In the genomic region with DNA sequence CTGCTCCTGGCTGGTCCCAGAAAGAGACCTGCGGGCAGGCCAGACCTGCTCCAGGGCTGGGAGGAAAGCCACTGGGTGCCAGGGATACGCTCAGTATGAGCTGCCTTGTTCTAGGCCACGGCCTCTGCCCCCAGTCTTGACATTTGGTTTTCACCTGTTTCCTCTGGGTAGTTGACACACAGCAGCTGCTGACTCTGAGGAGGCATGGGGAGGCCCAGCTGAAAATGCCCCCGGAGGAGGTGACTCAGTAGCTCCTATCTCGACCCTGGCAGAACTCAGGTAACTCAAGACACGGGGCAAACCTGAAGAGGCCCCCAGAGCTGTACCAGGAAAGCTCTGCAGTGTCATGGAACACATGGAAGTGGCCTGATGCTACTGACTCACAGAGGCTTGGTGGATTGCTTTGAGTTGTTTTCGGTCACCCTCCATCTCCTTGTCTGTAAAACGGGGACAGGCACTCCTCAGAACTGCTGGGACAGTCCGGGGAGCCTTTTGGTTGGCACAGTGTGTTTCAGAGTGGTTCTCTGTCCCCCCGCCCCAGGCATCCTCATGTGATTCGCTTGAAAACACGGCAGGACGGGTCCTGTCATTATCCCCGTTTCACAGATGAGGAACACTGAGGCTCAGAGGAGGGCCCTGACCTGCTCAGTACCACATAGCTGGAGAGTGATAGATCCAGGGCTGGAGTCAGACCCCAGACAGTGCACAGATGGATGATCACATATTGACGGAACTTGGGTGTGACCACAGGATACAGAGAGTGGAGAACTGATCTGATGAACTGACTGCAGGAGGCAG, we compare ENCODE assay signal across 14 cellular contexts. TPM values are rescaled to one million over a fixed set of nuclear protein-coding genes. Genes with fewer than 3 reads are reported as not detected.
DNase-seq lines count a peak whose midpoint lies in the region; ATAC-seq and TF ChIP-seq lines count a peak whose summit lies in the region.
"Had no signal": no experiment of that assay in that cellular context is flagged by ENCODE, and none has a peak within 500 bp of the region (broad histone marks: within the 10 kb centered on the region; RNA-seq: fewer than 3 reads in every experiment).

No MANE protein-coding gene starts in this region.

- H2BK12ac ChIP-seq in H9 (ENCODE audit: insufficient read length, low read depth, low read length), result no peak overlapping the region
- peak overlapping the region; percentile 14 for H2BK12ac ChIP-seq in trophoblast cell (ENCODE audit: low read length)

- H3K4me3 Mint-ChIP-seq in H9, result no peak overlapping the region
- H3K4me3 Mint-ChIP-seq: CD8-positive, alpha-beta T cell; mesothelial cell of epicardium; WTC11 had no signal

- H2BK120ac ChIP-seq in H9 (ENCODE audit: low read depth, low read length, poor library complexity, severe bottlenecking) (no peak overlapping the region), trophoblast cell (ENCODE audit: insufficient read depth, low read length, poor library complexity) (no peak overlapping the region)

- H2AK5ac ChIP-seq in H9 (ENCODE audit: insufficient read length, low read length), result no peak overlapping the region
- H2AK5ac ChIP-seq in trophoblast cell (ENCODE audit: low read length), result peak overlapping the region; percentile 54

- peak; percentile 46 to 75 for ATAC-seq in activated naive CD4-positive, alpha-beta T cell treated with anti-CD3 and anti-CD28 coated beads, Interleukin-2, amount 50 U/mL, for 72 hours
- no peak for ATAC-seq in GM19452 (IDR thresholded peaks at IDR 0.05; ENCODE audit: unreplicated experiment)
- no peak for ATAC-seq in HG03139 (IDR thresholded peaks at IDR 0.05; ENCODE audit: unreplicated experiment)
- ATAC-seq in GM18858 (IDR thresholded peaks at IDR 0.05; ENCODE audit: unreplicated experiment), result no peak
- ATAC-seq: CD8-positive, alpha-beta T cell; WTC11 had no signal

- no peak for TF ChIP-seq CTCF in H9 (conservative IDR thresholded peaks at IDR 0.05)

- no peak overlapping the region for H3K23ac ChIP-seq in H9 (ENCODE audit: insufficient read length, low read depth, low read length)
- no peak overlapping the region for H3K23ac ChIP-seq in trophoblast cell (ENCODE audit: low read length)

- H4K5ac ChIP-seq in H9 (ENCODE audit: insufficient read length, low read depth, low read length), result no peak overlapping the region

- H4K20me1 ChIP-seq in BLaER1 treated with 17β-estradiol and CSF1 and Interleukin-3, amounts not matched to agents 10 nM and 100 nM, result no peaks in the 10 kb centered on the region
- H4K20me1 ChIP-seq in H9 (ENCODE audit: control insufficient read depth, insufficient read depth, insufficient read length), result no peaks in the 10 kb centered on the region

- H4K8ac ChIP-seq in H9 (replicated peaks; ENCODE audit: insufficient read length, low read depth, low read length), result no peak overlapping the region
- H4K8ac ChIP-seq in trophoblast cell (ENCODE audit: low read depth, low read length), result no peak overlapping the region

- H2AFZ ChIP-seq in H9 (ENCODE audit: low read length) (no peak overlapping the region), trophoblast cell (ENCODE audit: insufficient read depth, low read length, poor library complexity) (no peak overlapping the region)

- no peak overlapping the region for H3K18ac ChIP-seq in H9 (ENCODE audit: insufficient read length, low read depth, low read length)
- no peak overlapping the region for H3K18ac ChIP-seq in trophoblast cell (ENCODE audit: low read length)

- no peaks in the 10 kb centered on the region for H3K36me3 Mint-ChIP-seq in H9 (ENCODE audit: insufficient read depth in 1 of 3, low read depth in 3 of 3)
- no peaks in the 10 kb centered on the region for H3K36me3 Mint-ChIP-seq in activated naive CD4-positive, alpha-beta T cell treated with anti-CD3 and anti-CD28 coated beads, Interleukin-2, amount 50 U/mL, for 72 hours
- H3K36me3 Mint-ChIP-seq: CD8-positive, alpha-beta T cell; mesothelial cell of epicardium; WTC11 had no signal

- no peaks in the 10 kb centered on the region for H3K36me3 ChIP-seq in BLaER1 treated with 17β-estradiol and CSF1 and Interleukin-3, amounts not matched to agents 10 nM and 100 nM
- H3K36me3 ChIP-seq in trophoblast cell (ENCODE audit: control insufficient read depth in 1 of 2, insufficient read depth in 2 of 2, low read length in 2 of 2), result no peaks in the 10 kb centered on the region
- H3K36me3 ChIP-seq: brain microvascular endothelial cell, HAP-1 had no signal

- no peak overlapping the region for H3K56ac ChIP-seq in H9 (ENCODE audit: insufficient read length, low read depth, low read length)

- no peak overlapping the region for H2BK15ac ChIP-seq in H9 (ENCODE audit: low read depth, low read length)

- no CpG with 5 or more reads among the region's 15 CpGs for WGBS in H9 (ENCODE audit: extremely low coverage, insufficient read length, low lambda C conversion rate)
- WGBS in trophoblast cell (ENCODE audit: extremely low coverage, insufficient coverage, insufficient read length), result no CpG with 5 or more reads among the region's 15 CpGs

- peak overlapping the region in 1 of 3 experiments; percentile 60; a peak in 1 of 7 replicates for H3K27ac Mint-ChIP-seq in H9
- peak overlapping the region; percentile 75 to 94 for H3K27ac Mint-ChIP-seq in activated naive CD4-positive, alpha-beta T cell treated with anti-CD3 and anti-CD28 coated beads, Interleukin-2, amount 50 U/mL, for 72 hours
- H3K27ac Mint-ChIP-seq: CD8-positive, alpha-beta T cell; mesothelial cell of epicardium had no signal

- H3K4me1 Mint-ChIP-seq in H9, result peaks cover 8 to 11% of the 10 kb centered on the region in 2 experiments

- peaks cover 2% of the 10 kb centered on the region for H3K27me3 Mint-ChIP-seq in H9 (ENCODE audit: low read depth)

- H3K23me2 ChIP-seq in H9 (ENCODE audit: insufficient read length, low read depth, low read length, poor library complexity, severe bottlenecking), result no peaks in the 10 kb centered on the region

- H3K4me3 ChIP-seq in BLaER1 treated with 17β-estradiol and CSF1 and Interleukin-3, amounts not matched to agents 10 nM and 100 nM, result no peak overlapping the region
- H3K4me3 ChIP-seq in trophoblast cell (ENCODE audit: low read depth, low read length), result no peak overlapping the region
- H3K4me3 ChIP-seq: HAP-1 had no signal

- DNase-seq in H9 (peak; percentile 11), trophoblast cell (no peak), KBM-7 (no peak)
- peak; percentile 44 to 72 for DNase-seq in activated naive CD4-positive, alpha-beta T cell treated with anti-CD3 and anti-CD28 coated beads, Interleukin-2, amount 50 U/mL, for 72 hours (ENCODE audit: low spot score in 2 of 2)
- DNase-seq: brain microvascular endothelial cell; CD8-positive, alpha-beta T cell; erythroblast had no signal

- H4K12ac ChIP-seq in trophoblast cell (ENCODE audit: low read depth, low read length), result no peak overlapping the region

- H3K4me1 ChIP-seq in BLaER1 treated with 17β-estradiol and CSF1 and Interleukin-3, amounts not matched to agents 10 nM and 100 nM, result peaks cover 7 to 74% (median 62%) of the 10 kb centered on the region in 10 experiments; a peak in 19 of 20 replicates
- H3K4me1 ChIP-seq in H9 (ENCODE audit: insufficient read depth, low read length), result no peaks in the 10 kb centered on the region
- peaks cover 11% of the 10 kb centered on the region in 2 experiments for H3K4me1 ChIP-seq in trophoblast cell (ENCODE audit: control insufficient read depth in 1 of 2, insufficient read depth in 2 of 2, low read length in 2 of 2)
- H3K4me1 ChIP-seq: HAP-1 had no signal

- H3K4me2 ChIP-seq in BLaER1 treated with 17β-estradiol and CSF1 and Interleukin-3, amounts not matched to agents 10 nM and 100 nM, result peak overlapping the region in 9 of 11 experiments; percentile 29 to 70 (median 55); a peak in 18 of 22 replicates
- no peak overlapping the region for H3K4me2 ChIP-seq in H9 (ENCODE audit: insufficient read depth, insufficient read length, low read length)
- no peak overlapping the region for H3K4me2 ChIP-seq in trophoblast cell (ENCODE audit: low read length)

- H3K9me3 Mint-ChIP-seq in H9, result no peaks in the 10 kb centered on the region
- peaks cover 3 to 4% of the 10 kb centered on the region in 2 donors for H3K9me3 Mint-ChIP-seq in activated naive CD4-positive, alpha-beta T cell treated with anti-CD3 and anti-CD28 coated beads, Interleukin-2, amount 50 U/mL, for 72 hours
- H3K9me3 Mint-ChIP-seq: CD8-positive, alpha-beta T cell; mesothelial cell of epicardium; WTC11 had no signal

- H3K9ac ChIP-seq in BLaER1 treated with 17β-estradiol and CSF1 and Interleukin-3, amounts not matched to agents 10 nM and 100 nM, result peak overlapping the region in 4 of 11 experiments; percentile 24 to 38 (median 26); a peak in 4 of 22 replicates
- no peak overlapping the region for H3K9ac ChIP-seq in H9 (ENCODE audit: extremely low read depth, insufficient read length, low read length)
- H3K9ac ChIP-seq in trophoblast cell (ENCODE audit: low read length), result no peak overlapping the region

- no peaks in the 10 kb centered on the region for H3K27me3 ChIP-seq in BLaER1 treated with 17β-estradiol and CSF1 and Interleukin-3, amounts not matched to agents 10 nM and 100 nM
- H3K27me3 ChIP-seq in H9 (ENCODE audit: insufficient read depth, low read length) (no peaks in the 10 kb centered on the region), trophoblast cell (ENCODE audit: insufficient read depth, low read length) (no peaks in the 10 kb centered on the region)
- H3K27me3 ChIP-seq: brain microvascular endothelial cell had no signal

- H3K9me3 ChIP-seq in BLaER1 treated with 17β-estradiol and CSF1 and Interleukin-3, amounts not matched to agents 10 nM and 100 nM (replicated peaks in 1 of 11), result no peaks in the 10 kb centered on the region
- H3K9me3 ChIP-seq in H9 (ENCODE audit: control insufficient read depth, low read depth, low read length) (no peaks in the 10 kb centered on the region), trophoblast cell (ENCODE audit: insufficient read depth, low read depth, low read length) (no peaks in the 10 kb centered on the region)
- H3K9me3 ChIP-seq: HAP-1 had no signal

- in situ Hi-C loops in KBM-7 (cut with MboI; ENCODE audit: low pct_unique_long_range_greater_than_20kb, low sequenced_read_pairs), result no loop called here

- no peaks in the 10 kb centered on the region for H3K79me2 ChIP-seq in H9 (ENCODE audit: insufficient read depth, low read length)
- H3K79me2 ChIP-seq in trophoblast cell (ENCODE audit: control insufficient read depth, insufficient read depth, low read length, poor library complexity), result no peaks in the 10 kb centered on the region

- H2BK5ac ChIP-seq in H9 (ENCODE audit: insufficient read length, low read length), result no peak overlapping the region
- H2BK5ac ChIP-seq in trophoblast cell (ENCODE audit: low read depth, low read length, poor library complexity), result no peak overlapping the region

- peak overlapping the region in 7 of 11 experiments; percentile 2 to 51 (median 18); a peak in 7 of 22 replicates for H3K27ac ChIP-seq in BLaER1 treated with 17β-estradiol and CSF1 and Interleukin-3, amounts not matched to agents 10 nM and 100 nM
- H3K27ac ChIP-seq in H9 (ENCODE audit: insufficient read length, low read depth, low read length) (no peak overlapping the region), trophoblast cell (ENCODE audit: low read depth, low read length) (no peak overlapping the region)
- H3K27ac ChIP-seq: brain microvascular endothelial cell had no signal

- H4K91ac ChIP-seq in H9 (ENCODE audit: insufficient read length, low read depth, low read length) (no peak overlapping the region), trophoblast cell (ENCODE audit: low read depth, low read length) (no peak overlapping the region)

- no peak overlapping the region for H2BK20ac ChIP-seq in H9 (ENCODE audit: low read depth, low read length, poor library complexity, severe bottlenecking)

- H3K4ac ChIP-seq in H9 (ENCODE audit: low read depth, low read length), result no peak overlapping the region
- H3K4ac ChIP-seq in trophoblast cell (ENCODE audit: low read depth, low read length), result no peak overlapping the region

- no peak overlapping the region for H3T11ph ChIP-seq in H9 (ENCODE audit: low read length)

- no peaks in the 10 kb centered on the region for H3K79me1 ChIP-seq in H9 (ENCODE audit: insufficient read depth, low read depth, low read length, poor library complexity, severe bottlenecking)
- peaks cover 15% of the 10 kb centered on the region for H3K79me1 ChIP-seq in trophoblast cell (ENCODE audit: low read length)

- H3K14ac ChIP-seq in H9 (ENCODE audit: insufficient read depth, low read length), result no peak overlapping the region
- H3K14ac ChIP-seq in trophoblast cell (ENCODE audit: low read length), result no peak overlapping the region

RNA-seq across cellular contexts. Expression of gene ADGRG1, which starts 13.7 kb away (rescaled TPM):
- total RNA-seq in H9 (2021), result 0.57 and 1.1 TPM in 2 replicates
- total RNA-seq in activated naive CD4-positive, alpha-beta T cell treated with anti-CD3 and anti-CD28 coated beads, Interleukin-2, amount 50 U/mL, for 72 hours, result 1 to 10 TPM; 4.3 to 8.2 TPM
- polyA plus RNA-seq in trophoblast cell (2013), result 242 and 265 TPM in 2 replicates

RNA-seq across cellular contexts. Expression of gene ADGRG3, which starts 53.4 kb away (rescaled TPM):
- total RNA-seq in H9 (2021), result 0.46 and 0.64 TPM in 2 replicates
- under 1 TPM; 0.21 to 0.84 TPM for total RNA-seq in activated naive CD4-positive, alpha-beta T cell treated with anti-CD3 and anti-CD28 coated beads, Interleukin-2, amount 50 U/mL, for 72 hours
- 0.49 and 0.54 TPM in 2 replicates for polyA plus RNA-seq in trophoblast cell (2013)
- total RNA-seq: mesothelial cell of epicardium had no signal

Comparison
In these comparisons a context has a peak if more than half of its experiments do, and no peak if none do; other contexts are left out.
1. H3K27ac ChIP-seq: peak in BLaER1 treated with 17β-estradiol and CSF1 and Interleukin-3, amounts not matched to agents 10 nM and 100 nM (7 of 11); none in H9 (single experiment) and trophoblast cell (single experiment).
2. H3K4me2 ChIP-seq: peak in BLaER1 treated with 17β-estradiol and CSF1 and Interleukin-3, amounts not matched to agents 10 nM and 100 nM (9 of 11); none in H9 (single experiment) and trophoblast cell (single experiment).
3. DNase-seq: peak in H9 (single experiment) and activated naive CD4-positive, alpha-beta T cell treated with anti-CD3 and anti-CD28 coated beads, Interleukin-2, amount 50 U/mL, for 72 hours (2 of 2); none in trophoblast cell (0 of 2) and KBM-7 (single experiment).
4. ATAC-seq: peak in activated naive CD4-positive, alpha-beta T cell treated with anti-CD3 and anti-CD28 coated beads, Interleukin-2, amount 50 U/mL, for 72 hours (2 of 2); none in GM19452 (single experiment), HG03139 (single experiment) and GM18858 (single experiment).